2 cellular contexts compared by ENCODE assay signal in genomic region chr6:12610862-12611261, GRCh38.
TF ChIP-seq lines count a peak whose summit lies in the region.

No MANE protein-coding gene starts in this region.

TF ChIP-seq in HepG2, 621 proteins besides CTCF, POLR2A, EP300 and RAD21:
- TF ChIP-seq ATF7 (IDR thresholded peaks at IDR 0.05) (0 out of 2 replicates have a peak, but pooled peaks have one; percentile 32), ATF7 (CRISPR knock-in tag; IDR thresholded peaks at IDR 0.05) (no peak), ZNF746 (CRISPR knock-in tag; IDR thresholded peaks at IDR 0.05) (no peak)

TF ChIP-seq in IMR-90, 13 proteins besides CTCF, POLR2A, EP300 and RAD21:
- TF ChIP-seq FOS (IDR thresholded peaks at IDR 0.05; ENCODE audit: low read depth, low read length) = no peak
- TF ChIP-seq MAZ (IDR thresholded peaks at IDR 0.05; ENCODE audit: borderline replicate concordance, low read depth, low read length) = no peak
- TF ChIP-seq RCOR1 (IDR thresholded peaks at IDR 0.05; ENCODE audit: insufficient replicate concordance, low read length) = no peak
- TF ChIP-seq RFX5 (IDR thresholded peaks at IDR 0.05; ENCODE audit: low read depth, low read length) = no peak
- no peak for TF ChIP-seq ELK1 (IDR thresholded peaks at IDR 0.05; ENCODE audit: borderline replicate concordance, low read depth, low read length)
- no peak for TF ChIP-seq MAFK (IDR thresholded peaks at IDR 0.05; ENCODE audit: low read depth, low read length)
